18 cellular contexts compared by ENCODE assay signal in genomic region chr15:49424954-49425353, GRCh38. TPM values are rescaled to one million over a fixed set of nuclear protein-coding genes. Genes with fewer than 3 reads are reported as not detected.
A peak's percentile ranks its signal among the peaks of the same experiment; 100 is the strongest.
DNase-seq lines count a peak whose midpoint lies in the region; ATAC-seq, FAIRE-seq and TF ChIP-seq lines count a peak whose summit lies in the region.
"Had no signal": no experiment of that assay in that cellular context is flagged by ENCODE, and none has a peak within 500 bp of the region (broad histone marks: within the 10 kb centered on the region; RNA-seq: fewer than 3 reads in every experiment).

No MANE protein-coding gene starts in this region.

- H3K4me3 ChIP-seq in AG04450 (ENCODE audit: low read depth, low read length), result peak overlapping the region; percentile 66
- H3K4me3 ChIP-seq in MG63, result peak overlapping the region; percentile 55
- peak overlapping the region; percentile 60 for H3K4me3 ChIP-seq in right cardiac atrium (ENCODE audit: low read length)
- H3K4me3 ChIP-seq in skeletal muscle cell (ENCODE audit: low read depth, low read length), result peak overlapping the region; percentile 43

- H3K27me3 ChIP-seq in AG04450 (ENCODE audit: control insufficient read depth, insufficient read depth, low read length), result no peaks in the 10 kb centered on the region
- no peaks in the 10 kb centered on the region for H3K27me3 ChIP-seq in MG63
- no peaks in the 10 kb centered on the region for H3K27me3 ChIP-seq in right cardiac atrium (ENCODE audit: control insufficient read depth, insufficient read depth)
- peaks cover 28% of the 10 kb centered on the region for H3K27me3 ChIP-seq in foreskin keratinocyte

- H3K9me3 ChIP-seq in AG04450 (ENCODE audit: control insufficient read depth, insufficient read depth, low read length) (no peaks in the 10 kb centered on the region), MG63 (no peaks in the 10 kb centered on the region), right cardiac atrium (ENCODE audit: control insufficient read depth, low read length) (no peaks in the 10 kb centered on the region)

- H3K4me1 ChIP-seq in right cardiac atrium (ENCODE audit: control insufficient read depth, insufficient read depth, low read length), result peaks cover 4% of the 10 kb centered on the region
- no peaks in the 10 kb centered on the region for H3K4me1 ChIP-seq in foreskin keratinocyte

- no peak for TF ChIP-seq CTCF in AG04450 (IDR thresholded peaks at IDR 0.05; ENCODE audit: low read depth, low read length)
- TF ChIP-seq CTCF in foreskin keratinocyte (conservative IDR thresholded peaks at IDR 0.05), result no peak

- no peak overlapping the region for H3K27ac ChIP-seq in AG04450 (ENCODE audit: low read depth, low read length)
- H3K27ac ChIP-seq in right cardiac atrium (ENCODE audit: low read length), result no peak overlapping the region
- no peak overlapping the region for H3K27ac ChIP-seq in foreskin keratinocyte

- intact Hi-C loops in right cardiac atrium (cut with DNase I), result loop anchor here in 3 of 4 donors (10.0 kb wide), 2 partner anchors 190 to 560 kb away; no protein-coding TSS in a partner anchor

- DNase-seq in AG04450 (ENCODE audit: low read depth, low spot score) (no peak), MG63 (no peak), right cardiac atrium (no peak), skeletal muscle cell (ENCODE audit: low read depth) (no peak), T-helper 2 cell (no peak), urothelium cell line (ENCODE audit: low spot score) (no peak), foreskin keratinocyte (no peak)
- no peak for DNase-seq in activated CD4-positive, alpha-beta T cell treated with anti-CD3 and anti-CD28 coated beads for 4 hours
- DNase-seq: activated CD8-positive, alpha-beta memory T cell treated with anti-CD3 and anti-CD28 coated beads for 24 hours; activated effector memory CD4-positive, alpha-beta T cell treated with Interleukin-2 at 50 U/mL for 16 hours; aorta; NCI-H1048; NCI-H748 treated with DMSO at 0.1 percent for 48 hours; PC-3 had no signal

- ATAC-seq in right cardiac atrium (no peak), foreskin keratinocyte (no peak)
- ATAC-seq: left lobe of liver; natural killer cell treated with Interleukin-12 subunit alpha and Interleukin-12 subunit beta and Interleukin-15 and Interleukin-18, amount 100 ng/mL, for 72 hours; PC-3 had no signal

- POLR2A ChIA-PET in AG04450 (lab: Yijun Ruan, JAX), result no interaction called here

- no peak for FAIRE-seq in urothelium cell line (lab: Jason Lieb, UNC)

- WGBS in right cardiac atrium, result 12% methylated on average over 1 of the region's 1 CpG

- CTCF ChIA-PET in AG04450 (lab: Charles Lee), result interaction anchor here (0.9 to 6.4 kb wide), 2 partner anchors 188 to 578 kb away, joined by 4 to 145 read pairs; no protein-coding TSS in a partner anchor

- peaks cover 5% of the 10 kb centered on the region for H3K36me3 ChIP-seq in MG63

RNA-seq across cellular contexts. Expression of gene FGF7, which starts 1.9 kb away (rescaled TPM):
- 113 and 175 TPM in 2 replicates for polyA plus RNA-seq in AG04450 (2011; rRNA removed)
- 105 and 197 TPM in 2 replicates for polyA minus RNA-seq in AG04450 (2011; rRNA and poly(A)+ RNA removed)
- 7.1 and 9.2 TPM in 2 replicates for total RNA-seq in MG63 (2014; rRNA removed; shearing (Covaris generic); ENCODE audit: low replicate concordance)
- 10 to 100 TPM; 29.0 to 50.0 (median 39.0) TPM for total RNA-seq in right cardiac atrium
- polyA plus RNA-seq in right cardiac atrium, result 21.3 TPM
- not detected in 2 replicates for total RNA-seq in foreskin keratinocyte
- polyA plus RNA-seq in foreskin keratinocyte, result not detected in 2 replicates
- total RNA-seq: epithelial cell of proximal tubule; natural killer cell treated with Interleukin-12 subunit alpha and Interleukin-12 subunit beta and Interleukin-15 and Interleukin-18, amount 100 ng/mL, for 72 hours; PC-3 had no signal
- polyA plus RNA-seq: IgD-negative memory B cell had no signal
